In genomic region chr19:7933411-7933810, GRCh38 we compare ENCODE assay signal across 10 cellular contexts. TPM values are rescaled to one million over a fixed set of nuclear protein-coding genes. Genes with fewer than 3 reads are reported as not detected.
DNase-seq lines count a peak whose midpoint lies in the region; ATAC-seq, FAIRE-seq and TF ChIP-seq lines count a peak whose summit lies in the region.
"Had no signal": no experiment of that assay in that cellular context is flagged by ENCODE, and none has a peak within 500 bp of the region (broad histone marks: within the 10 kb centered on the region; RNA-seq: fewer than 3 reads in every experiment).

No MANE protein-coding gene starts in this region.

- 0 out of 2 replicates have a peak, but pooled peaks have one; percentile 7 for TF ChIP-seq RAD21 in GM12878 (IDR thresholded peaks at IDR 0.05; ENCODE audit: insufficient read depth, low read depth, low read length)

- peak; percentile 24; the same call in 1 of the 2 replicates for TF ChIP-seq CTCF in GM12874 (IDR thresholded peaks at IDR 0.05; ENCODE audit: insufficient read depth, low read depth, low read length)
- TF ChIP-seq CTCF in GM12878 (IDR thresholded peaks at IDR 0.05 in 2 of 3, conservative IDR thresholded peaks at IDR 0.05 in 1 of 3; ENCODE audit: control insufficient read depth in 2 of 3, extremely low read depth in 1 of 3, insufficient read depth in 1 of 3, low read depth in 3 of 3, low read length in 3 of 3) = peak in 2 of 3 experiments; percentile 30 to 39; a peak in 2 of 6 replicates
- TF ChIP-seq CTCF in osteoblast (IDR thresholded peaks at IDR 0.05; ENCODE audit: extremely low read depth, low read depth, low read length) = peak; percentile 20
- TF ChIP-seq CTCF in CD4-positive, alpha-beta T cell (IDR thresholded peaks at IDR 0.05) = no peak

- peak; percentile 44; the same call in 1 of the 2 replicates for TF ChIP-seq POLR2A in GM12878 (IDR thresholded peaks at IDR 0.05; ENCODE audit: low read depth, low read length)

- CTCF ChIA-PET in GM12878 (lab: Yijun Ruan, JAX) = no interaction called here
- CTCF ChIA-PET in CD4-positive, alpha-beta T cell (lab: Charles Lee) = no interaction called here

- BruUV-seq in GM12878 (replicated peaks; lab: Mats Ljungman, UMichigan) = no TSS peak

- H3K36me3 ChIP-seq in GM12878 (ENCODE audit: control insufficient read depth in 2 of 2, insufficient read depth in 2 of 2, low read length in 1 of 2) (peaks cover 13 to 43% of the 10 kb centered on the region in 2 experiments; a peak in 3 of 4 replicates), osteoblast (ENCODE audit: insufficient read depth, low read length) (peaks cover 55% of the 10 kb centered on the region)

- H3K27ac Mint-ChIP-seq in CD4-positive, alpha-beta T cell = no peak overlapping the region

- H3K9me3 ChIP-seq in GM12878 (replicated peaks; ENCODE audit: control insufficient read depth, insufficient read depth, low read length) (no peaks in the 10 kb centered on the region), osteoblast (ENCODE audit: low read depth, low read length) (no peaks in the 10 kb centered on the region)
- no peaks in the 10 kb centered on the region for H3K9me3 ChIP-seq in CD4-positive, alpha-beta T cell (ENCODE audit: control insufficient read depth, low read length)

- intact Hi-C loops in GM12878 (cut with micrococcal nuclease; ENCODE audit: unreplicated experiment) = no loop called here
- intact Hi-C loops in CD4-positive, alpha-beta T cell (cut with DNase I, micrococcal nuclease) = no loop called here

- H3K27ac ChIP-seq in GM12878 (ENCODE audit: control insufficient read depth, insufficient read depth) (no peak overlapping the region), osteoblast (ENCODE audit: low read depth, low read length) (no peak overlapping the region)
- H3K27ac ChIP-seq in CD4-positive, alpha-beta T cell (ENCODE audit: low read depth, low read length) = no peak overlapping the region

- no peak overlapping the region for H3K9ac ChIP-seq in GM12878 (ENCODE audit: control insufficient read depth, insufficient read depth, low read length)

- DNase-seq in GM12878 (ENCODE audit: low read depth, low spot score) (no peak), osteoblast (ENCODE audit: insufficient read length, low spot score, missing footprints) (peak; percentile 69), NCI-H2227 treated with DMSO at 0.1 percent for 48 hours (lab: John Stamatoyannopoulos, UW) (no peak)
- DNase-seq in CD4-positive, alpha-beta T cell = no peak
- DNase-seq: GOT3, NCI-H526 had no signal

- H3K27me3 ChIP-seq in GM12878 (replicated peaks in 1 of 2; ENCODE audit: control insufficient read depth in 2 of 2, insufficient read depth in 2 of 2, low read length in 1 of 2) (no peaks in the 10 kb centered on the region), osteoblast (ENCODE audit: insufficient read depth, low read length) (no peaks in the 10 kb centered on the region)
- H3K27me3 ChIP-seq in CD4-positive, alpha-beta T cell (ENCODE audit: control insufficient read depth, insufficient read depth, low read length) = no peaks in the 10 kb centered on the region

- H3K4me2 ChIP-seq in GM12878 (ENCODE audit: control insufficient read depth, insufficient read depth) (no peak overlapping the region), osteoblast (ENCODE audit: insufficient read depth, low read length) (no peak overlapping the region)

- peaks cover 60% of the 10 kb centered on the region for H3K36me3 Mint-ChIP-seq in CD4-positive, alpha-beta T cell (ENCODE audit: low read depth)

- H3K79me2 ChIP-seq in GM12878 (ENCODE audit: control insufficient read depth, insufficient read depth, low read length) = no peaks in the 10 kb centered on the region
- H3K79me2 ChIP-seq in osteoblast (ENCODE audit: insufficient read depth, low read length) = peaks cover 2% of the 10 kb centered on the region

- no peak overlapping the region for H2AFZ ChIP-seq in GM12878 (ENCODE audit: control insufficient read depth, low read depth, low read length)
- H2AFZ ChIP-seq in osteoblast (ENCODE audit: low read length) = no peak overlapping the region

- 85% methylated on average over 14 of the region's 14 CpGs for WGBS in GM12878 (ENCODE audit: insufficient coverage, insufficient replicate concordance, low lambda C conversion rate, missing lambda C conversion rate)

- SMC1A ChIA-PET in GM12878 (lab: Charles Lee; ENCODE audit: uncharacterized antibody, unreplicated experiment) = no interaction called here

- no peak for ATAC-seq in GM12878
- ATAC-seq in GM21447 (IDR thresholded peaks at IDR 0.05; ENCODE audit: unreplicated experiment) = no peak
- no peak for ATAC-seq in CD4-positive, alpha-beta T cell (ENCODE audit: poor library complexity)
- ATAC-seq: naive thymus-derived CD8-positive, alpha-beta T cell had no signal

- POLR2A ChIA-PET in GM12878 (lab: Charles Lee) = no interaction called here
- POLR2A ChIA-PET in CD4-positive, alpha-beta T cell (lab: Charles Lee) = no interaction called here

- no peaks in the 10 kb centered on the region; the same call in 1 of the 2 replicates for H3K4me1 ChIP-seq in GM12878 (ENCODE audit: control insufficient read depth, insufficient read depth, low read length)
- peaks cover 14% of the 10 kb centered on the region for H3K4me1 ChIP-seq in osteoblast (ENCODE audit: insufficient read depth, low read length)

- peaks cover 6% of the 10 kb centered on the region for H3K4me1 Mint-ChIP-seq in CD4-positive, alpha-beta T cell (ENCODE audit: low read depth)

- FAIRE-seq in GM12878 (lab: Jason Lieb, UNC) = no peak
- FAIRE-seq: endometrium had no signal

- no peak overlapping the region for H3K4me3 Mint-ChIP-seq in CD4-positive, alpha-beta T cell
- H3K4me3 Mint-ChIP-seq: naive thymus-derived CD8-positive, alpha-beta T cell had no signal

- in situ Hi-C loops in GM12878 (cut with MboI) = no loop called here

- no peak for TF ChIP-seq EP300 in GM12878 (IDR thresholded peaks at IDR 0.05; ENCODE audit: borderline replicate concordance in 1 of 2, control insufficient read depth in 1 of 2, low read depth in 2 of 2, low read length in 2 of 2)

- H4K20me1 ChIP-seq in GM12878 (ENCODE audit: control insufficient read depth, insufficient read depth) (no peaks in the 10 kb centered on the region; the same call in 1 of the 2 replicates), osteoblast (ENCODE audit: insufficient read depth, low read length) (no peaks in the 10 kb centered on the region)

- H3K9me3 Mint-ChIP-seq in CD4-positive, alpha-beta T cell = no peaks in the 10 kb centered on the region
- H3K9me3 Mint-ChIP-seq: naive thymus-derived CD8-positive, alpha-beta T cell had no signal

- no peaks in the 10 kb centered on the region for H3K27me3 Mint-ChIP-seq in CD4-positive, alpha-beta T cell
- H3K27me3 Mint-ChIP-seq: naive thymus-derived CD8-positive, alpha-beta T cell had no signal

- H3K4me3 ChIP-seq in GM12878 (no peak overlapping the region), osteoblast (ENCODE audit: insufficient read depth, low read length) (no peak overlapping the region)

- RAD21 ChIA-PET in GM12878 (lab: Charles Lee; ENCODE audit: unreplicated experiment) = no interaction called here

RNA-seq across cellular contexts. Expression of gene CTXN1, which starts 7.5 kb away (rescaled TPM):
- total RNA-seq in GM12878 (2013; cell fraction: nucleolus; rRNA removed) = not detected in 2 replicates
- total RNA-seq in GM12878 (2014; rRNA removed) (0.11 and 0.23 TPM in 2 replicates), GM12878 (2014; rRNA removed; fragmentation: Illumina TruSeq; extraction: Trizol) (not detected in 2 replicates), GM12878 (2021) (1.0 and 1.1 TPM in 2 replicates), osteoblast (1.5 and 2.5 TPM in 2 replicates)
- polyA plus RNA-seq in GM12878 (2011; ENCODE audit: low read depth) = not detected
- polyA plus RNA-seq in GM12878 (2011; rRNA removed) (not detected in 2 replicates), GM12878 (2014; fragmentation: Illumina TruSeq; extraction: Trizol) (0.04 TPM in 1 of 2 replicates, not detected in the other), GM12878 (2014; fragmentation: Nextera tagmentation; extraction: Ambion mirVana) (not detected), GM12878 (2014; rRNA removed) (0.33 and 0.84 TPM in 2 replicates), GM12878 (2016; fragmentation: Nextera tagmentation; extraction: Ambion mirVana) (under 1 TPM; 0.43 to 0.57 TPM)
- 0.15 and 0.32 TPM in 2 replicates for polyA plus RNA-seq in GM12878 (2011; cell fraction: cytosol; rRNA removed)
- 0.28 and 0.69 TPM in 2 replicates for polyA plus RNA-seq in GM12878 (2011; cell fraction: nucleus; rRNA removed)
- 0.17 and 0.49 TPM in 2 replicates for polyA plus RNA-seq in GM12878 (2012)
- not detected in 2 replicates for polyA minus RNA-seq in GM12878 (2011; rRNA and poly(A)+ RNA removed)
- 1.7 TPM in 1 of 2 replicates, not detected in the other for polyA minus RNA-seq in GM12878 (2011; cell fraction: cytosol; rRNA and poly(A)+ RNA removed)
- not detected in 2 replicates for polyA minus RNA-seq in GM12878 (2011; cell fraction: nucleus; rRNA and poly(A)+ RNA removed)
- not detected for total RNA-seq in CD4-positive, alpha-beta T cell
- total RNA-seq: naive thymus-derived CD8-positive, alpha-beta T cell had no signal
- polyA plus RNA-seq: naive thymus-derived CD8-positive, alpha-beta T cell had no signal

RNA-seq across cellular contexts. Expression of gene TIMM44, which starts 10.1 kb away (rescaled TPM):
- 71.2 and 71.4 TPM in 2 replicates for total RNA-seq in GM12878 (2013; cell fraction: nucleolus; rRNA removed)
- total RNA-seq in GM12878 (2014; rRNA removed) (52.6 and 65.7 TPM in 2 replicates), GM12878 (2014; rRNA removed; fragmentation: Illumina TruSeq; extraction: Trizol) (43.5 and 59.1 TPM in 2 replicates), GM12878 (2021) (81.9 and 90.7 TPM in 2 replicates), osteoblast (52.5 and 55.4 TPM in 2 replicates)
- 20.1 TPM for polyA plus RNA-seq in GM12878 (2011; ENCODE audit: low read depth)
- polyA plus RNA-seq in GM12878 (2011; rRNA removed) (36.8 and 37.3 TPM in 2 replicates), GM12878 (2014; fragmentation: Illumina TruSeq; extraction: Trizol) (27.0 and 42.9 TPM in 2 replicates), GM12878 (2014; fragmentation: Nextera tagmentation; extraction: Ambion mirVana) (1 to 10 TPM; 6.6 to 10.0 TPM), GM12878 (2014; rRNA removed) (76.3 and 94.1 TPM in 2 replicates), GM12878 (2016; fragmentation: Nextera tagmentation; extraction: Ambion mirVana) (10 to 100 TPM; 56.1 to 61.9 TPM)
- 40.7 and 85.2 TPM in 2 replicates for polyA plus RNA-seq in GM12878 (2011; cell fraction: cytosol; rRNA removed)
- 120 and 180 TPM in 2 replicates for polyA plus RNA-seq in GM12878 (2011; cell fraction: nucleus; rRNA removed)
- 43.0 and 49.0 TPM in 2 replicates for polyA plus RNA-seq in GM12878 (2012)
- 23.5 and 32.5 TPM in 2 replicates for polyA minus RNA-seq in GM12878 (2011; rRNA and poly(A)+ RNA removed)
- polyA minus RNA-seq in GM12878 (2011; cell fraction: cytosol; rRNA and poly(A)+ RNA removed) = 21.6 and 26.1 TPM in 2 replicates
- polyA minus RNA-seq in GM12878 (2011; cell fraction: nucleus; rRNA and poly(A)+ RNA removed) = 18.5 and 36.6 TPM in 2 replicates
- total RNA-seq in CD4-positive, alpha-beta T cell = 10 to 100 TPM; 83.9 to 85.0 TPM

RNA-seq across cellular contexts. Expression of gene SNAPC2, which starts 13.3 kb away (rescaled TPM):
- 2.5 and 3.5 TPM in 2 replicates for total RNA-seq in GM12878 (2013; cell fraction: nucleolus; rRNA removed)
- total RNA-seq in GM12878 (2014; rRNA removed) = 16.0 and 16.8 TPM in 2 replicates
- total RNA-seq in GM12878 (2014; rRNA removed; fragmentation: Illumina TruSeq; extraction: Trizol) = 5.1 and 7.0 TPM in 2 replicates
- total RNA-seq in GM12878 (2021) = 17.6 and 20.8 TPM in 2 replicates
- 3.1 TPM for polyA plus RNA-seq in GM12878 (2011; ENCODE audit: low read depth)
- polyA plus RNA-seq in GM12878 (2011; rRNA removed) = 3.6 and 9.2 TPM in 2 replicates
- 11.9 and 19.3 TPM in 2 replicates for polyA plus RNA-seq in GM12878 (2011; cell fraction: cytosol; rRNA removed)
- 16.3 and 18.2 TPM in 2 replicates for polyA plus RNA-seq in GM12878 (2011; cell fraction: nucleus; rRNA removed)
- polyA plus RNA-seq in GM12878 (2012) = 14.8 and 15.4 TPM in 2 replicates
- 0.86 and 5.4 TPM in 2 replicates for polyA plus RNA-seq in GM12878 (2014; fragmentation: Illumina TruSeq; extraction: Trizol)
- 1 to 10 TPM in 1 of 2 experiments, under 1 TPM in 1; 0.19 to 1.0 TPM for polyA plus RNA-seq in GM12878 (2014; fragmentation: Nextera tagmentation; extraction: Ambion mirVana)
- 17.7 and 18.3 TPM in 2 replicates for polyA plus RNA-seq in GM12878 (2014; rRNA removed)
- polyA plus RNA-seq in GM12878 (2016; fragmentation: Nextera tagmentation; extraction: Ambion mirVana) = 10 to 100 TPM; 15.9 to 19.7 TPM
- 2.9 and 9.8 TPM in 2 replicates for polyA minus RNA-seq in GM12878 (2011; rRNA and poly(A)+ RNA removed)
- 7.2 and 7.3 TPM in 2 replicates for polyA minus RNA-seq in GM12878 (2011; cell fraction: cytosol; rRNA and poly(A)+ RNA removed)
- 4.7 and 6.4 TPM in 2 replicates for polyA minus RNA-seq in GM12878 (2011; cell fraction: nucleus; rRNA and poly(A)+ RNA removed)
- total RNA-seq in osteoblast = 16.8 and 18.5 TPM in 2 replicates
- 10 to 100 TPM in 1 of 2 experiments, 1 to 10 TPM in 1; 9.9 to 10.9 TPM for total RNA-seq in CD4-positive, alpha-beta T cell

RNA-seq across cellular contexts. Expression of gene TGFBR3L, which starts 18.8 kb away (rescaled TPM):
- not detected in 2 replicates for total RNA-seq in GM12878 (2013; cell fraction: nucleolus; rRNA removed)
- not detected in 2 replicates for total RNA-seq in GM12878 (2014; rRNA removed)
- total RNA-seq in GM12878 (2014; rRNA removed; fragmentation: Illumina TruSeq; extraction: Trizol) = not detected in 2 replicates
- total RNA-seq in GM12878 (2021) = 0.16 and 0.23 TPM in 2 replicates
- polyA plus RNA-seq in GM12878 (2011; ENCODE audit: low read depth) = not detected
- not detected in 2 replicates for polyA plus RNA-seq in GM12878 (2011; rRNA removed)
- polyA plus RNA-seq in GM12878 (2011; cell fraction: cytosol; rRNA removed) = 0.15 TPM in 1 of 2 replicates, not detected in the other
- polyA plus RNA-seq in GM12878 (2011; cell fraction: nucleus; rRNA removed) = 0.09 and 0.15 TPM in 2 replicates
- polyA plus RNA-seq in GM12878 (2012) = 0.15 TPM in 1 of 2 replicates, not detected in the other
- polyA plus RNA-seq in GM12878 (2014; fragmentation: Illumina TruSeq; extraction: Trizol) = not detected in 2 replicates
- not detected for polyA plus RNA-seq in GM12878 (2014; fragmentation: Nextera tagmentation; extraction: Ambion mirVana)
- 0.55 TPM in 1 of 2 replicates, not detected in the other for polyA plus RNA-seq in GM12878 (2014; rRNA removed)
- polyA plus RNA-seq in GM12878 (2016; fragmentation: Nextera tagmentation; extraction: Ambion mirVana) = under 1 TPM in 1 of 2 experiments, not detected in 1; 0.20 TPM
- polyA minus RNA-seq in GM12878 (2011; rRNA and poly(A)+ RNA removed) = not detected in 2 replicates
- polyA minus RNA-seq in GM12878 (2011; cell fraction: cytosol; rRNA and poly(A)+ RNA removed) = not detected in 2 replicates
- 1.2 TPM in 1 of 2 replicates, not detected in the other for polyA minus RNA-seq in GM12878 (2011; cell fraction: nucleus; rRNA and poly(A)+ RNA removed)
- under 0.01 TPM in 1 of 2 replicates, not detected in the other for total RNA-seq in osteoblast
- total RNA-seq in CD4-positive, alpha-beta T cell = 1 to 10 TPM; 1.1 to 1.2 TPM

RNA-seq across cellular contexts. Expression of gene MAP2K7, which starts 29.7 kb away (rescaled TPM):
- total RNA-seq in GM12878 (2013; cell fraction: nucleolus; rRNA removed) = 19.3 and 24.7 TPM in 2 replicates
- total RNA-seq in GM12878 (2014; rRNA removed) = 9.7 and 13.4 TPM in 2 replicates
- 4.8 and 5.5 TPM in 2 replicates for total RNA-seq in GM12878 (2014; rRNA removed; fragmentation: Illumina TruSeq; extraction: Trizol)
- total RNA-seq in GM12878 (2021) = 30.6 and 32.2 TPM in 2 replicates
- polyA plus RNA-seq in GM12878 (2011; ENCODE audit: low read depth) = 7.9 TPM
- polyA plus RNA-seq in GM12878 (2011; rRNA removed) = 5.6 and 9.0 TPM in 2 replicates
- 10.8 and 18.3 TPM in 2 replicates for polyA plus RNA-seq in GM12878 (2011; cell fraction: cytosol; rRNA removed)
- 37.2 and 41.6 TPM in 2 replicates for polyA plus RNA-seq in GM12878 (2011; cell fraction: nucleus; rRNA removed)
- 20.1 and 27.9 TPM in 2 replicates for polyA plus RNA-seq in GM12878 (2012)
- 4.2 and 8.0 TPM in 2 replicates for polyA plus RNA-seq in GM12878 (2014; fragmentation: Illumina TruSeq; extraction: Trizol)
- polyA plus RNA-seq in GM12878 (2014; fragmentation: Nextera tagmentation; extraction: Ambion mirVana) = under 1 TPM; 0.34 to 0.95 TPM
- 25.9 and 31.2 TPM in 2 replicates for polyA plus RNA-seq in GM12878 (2014; rRNA removed)
- 1 to 10 TPM; 3.5 to 4.5 TPM for polyA plus RNA-seq in GM12878 (2016; fragmentation: Nextera tagmentation; extraction: Ambion mirVana)
- 5.4 and 11.6 TPM in 2 replicates for polyA minus RNA-seq in GM12878 (2011; rRNA and poly(A)+ RNA removed)
- polyA minus RNA-seq in GM12878 (2011; cell fraction: cytosol; rRNA and poly(A)+ RNA removed) = 6.0 and 10.7 TPM in 2 replicates
- 9.4 and 11.8 TPM in 2 replicates for polyA minus RNA-seq in GM12878 (2011; cell fraction: nucleus; rRNA and poly(A)+ RNA removed)
- 12.4 and 14.8 TPM in 2 replicates for total RNA-seq in osteoblast
- 10 to 100 TPM; 81.7 to 82.3 TPM for total RNA-seq in CD4-positive, alpha-beta T cell
